In the genomic region with DNA sequence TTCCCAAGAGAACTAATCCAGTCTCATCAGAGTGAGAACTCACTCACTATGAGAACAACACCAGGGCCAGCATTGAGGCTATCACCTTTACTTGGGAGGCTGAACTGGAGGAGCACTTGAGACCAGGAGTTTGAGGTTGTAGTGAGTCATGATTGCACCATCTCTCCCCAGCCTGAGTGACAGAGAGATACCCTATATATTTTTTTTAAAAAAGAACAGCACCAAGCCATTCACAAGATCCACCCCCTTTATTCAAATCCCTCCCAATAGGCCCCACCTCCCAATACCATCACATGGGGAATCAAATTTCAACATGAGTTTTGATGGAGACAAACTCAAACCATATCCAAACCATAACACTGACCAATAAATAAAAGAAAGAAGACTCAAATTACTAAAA, we compare ENCODE assay signal across 18 cellular contexts. TPM values are rescaled to one million over a fixed set of nuclear protein-coding genes. Genes with fewer than 3 reads are reported as not detected.
A peak's percentile ranks its signal among the peaks of the same experiment; 100 is the strongest.
DNase-seq lines count a peak whose midpoint lies in the region; ATAC-seq, FAIRE-seq and TF ChIP-seq lines count a peak whose summit lies in the region.
"Had no signal": no experiment of that assay in that cellular context is flagged by ENCODE, and none has a peak within 500 bp of the region (broad histone marks: within the 10 kb centered on the region; RNA-seq: fewer than 3 reads in every experiment).

No MANE protein-coding gene starts in this region.

- no peaks in the 10 kb centered on the region for H3K27me3 ChIP-seq in MG63
- H3K27me3 ChIP-seq in keratinocyte (ENCODE audit: control insufficient read depth, extremely low read depth, insufficient read depth, low read length) = no peaks in the 10 kb centered on the region
- H3K27me3 ChIP-seq in GM23338 (ENCODE audit: insufficient read depth) = no peaks in the 10 kb centered on the region
- H3K27me3 ChIP-seq: gastrocnemius medialis, right atrium auricular region, transverse colon had no signal

- dilution Hi-C loops in keratinocyte (cut with MboI; ENCODE audit: extremely low pct_ligation_motif_present, low sequenced_read_pairs) = no loop called here

- H3K36me3 ChIP-seq in MG63 = peaks cover 3% of the 10 kb centered on the region; the same call in 1 of the 2 replicates
- H3K36me3 ChIP-seq in keratinocyte (ENCODE audit: control insufficient read depth in 2 of 2, extremely low read depth in 1 of 2, insufficient read depth in 2 of 2, low read length in 2 of 2) = no peaks in the 10 kb centered on the region
- H3K36me3 ChIP-seq in GM23338 (ENCODE audit: insufficient read depth) = no peaks in the 10 kb centered on the region
- H3K36me3 ChIP-seq: gastrocnemius medialis, right atrium auricular region, transverse colon had no signal

- no peak overlapping the region for H3K4me3 ChIP-seq in MG63
- no peak overlapping the region for H3K4me3 ChIP-seq in keratinocyte (ENCODE audit: control insufficient read depth in 2 of 3, extremely low read depth in 1 of 3, insufficient read depth in 2 of 3, low read depth in 1 of 3, low read length in 3 of 3)
- no peak overlapping the region for H3K4me3 ChIP-seq in GM23338
- H3K4me3 ChIP-seq: gastrocnemius medialis, right atrium auricular region, transverse colon had no signal

- no peak overlapping the region for H3K4me2 ChIP-seq in keratinocyte (ENCODE audit: control insufficient read depth, extremely low read depth, insufficient read depth, low read depth, low read length)
- H3K4me2 ChIP-seq in GM23338 = no peak overlapping the region

- H4K20me1 ChIP-seq in keratinocyte (ENCODE audit: control insufficient read depth, extremely low read depth, insufficient read depth, low read length) = no peaks in the 10 kb centered on the region
- no peaks in the 10 kb centered on the region for H4K20me1 ChIP-seq in GM23338 (replicated peaks; ENCODE audit: insufficient read depth)

- H3K9me3 ChIP-seq in MG63 (no peaks in the 10 kb centered on the region), keratinocyte (ENCODE audit: control insufficient read depth, low read depth, low read length) (no peaks in the 10 kb centered on the region)
- H3K9me3 ChIP-seq: gastrocnemius medialis, right atrium auricular region, transverse colon had no signal

- peaks cover under 1% of the 10 kb centered on the region; the same call in 1 of the 3 replicates for H3K4me1 Mint-ChIP-seq in GM23338

- DNase-seq in DMS53 (lab: John Stamatoyannopoulos, UW) = peak; percentile 43
- DNase-seq in DMS53 treated with DMSO at 0.1 percent for 48 hours (lab: John Stamatoyannopoulos, UW; ENCODE audit: unreplicated experiment) = no peak
- peak; percentile 18 for DNase-seq in MG63
- DNase-seq in amniotic epithelial cell (ENCODE audit: low read depth) = peak; percentile 71
- no peak for DNase-seq in keratinocyte (ENCODE audit: low read depth, low spot score)
- no peak for DNase-seq in DMS153 (lab: John Stamatoyannopoulos, UW)
- DNase-seq in GM23338 (ENCODE audit: low spot score) = no peak
- DNase-seq: activated CD4-positive, alpha-beta T cell treated with anti-CD3 and anti-CD28 coated beads, Interleukin-2, amount 50 U/mL, for 1 hour; CD4-positive, alpha-beta T cell; gastrocnemius medialis; GDM1; immature natural killer cell; NCI-H1092 treated with DMSO at 0.1 percent for 48 hours; stimulated activated CD4-positive, alpha-beta T cell treated with anti-CD3 and anti-CD28 coated beads, Interleukin-2, amount 100 ng/mL, for 48 hours; transverse colon had no signal

- peak; percentile 13 for FAIRE-seq in keratinocyte (lab: Jason Lieb, UNC)

- H3F3A ChIP-seq in GM23338 (replicated peaks; ENCODE audit: low read depth) = no peaks in the 10 kb centered on the region

- H3K9me3 Mint-ChIP-seq in GM23338 = no peaks in the 10 kb centered on the region
- H3K9me3 Mint-ChIP-seq: CD4-positive, alpha-beta T cell; immature natural killer cell had no signal

- H3K4me1 ChIP-seq in keratinocyte (ENCODE audit: control insufficient read depth, extremely low read depth, insufficient read depth, low read length) = peaks cover 5% of the 10 kb centered on the region
- H3K4me1 ChIP-seq in GM23338 (ENCODE audit: insufficient read depth) = no peaks in the 10 kb centered on the region; the same call in 1 of the 2 replicates

- 0 out of 2 replicates have a peak, but pooled peaks cover 4% of the 10 kb centered on the region for H3K9me2 ChIP-seq in GM23338 (ENCODE audit: insufficient read depth)

- H3K9ac ChIP-seq in keratinocyte (ENCODE audit: control insufficient read depth, extremely low read depth, insufficient read depth, low read length) = no peak overlapping the region

- TF ChIP-seq CTCF in keratinocyte (optimal IDR thresholded peaks at IDR 0.05 in 1 of 3, IDR thresholded peaks at IDR 0.05 in 1 of 3, conservative IDR thresholded peaks at IDR 0.05 in 1 of 3; ENCODE audit: extremely low read depth in 1 of 3, insufficient read depth in 2 of 3, low read length in 3 of 3) = no peak
- TF ChIP-seq CTCF in GM23338 (conservative IDR thresholded peaks at IDR 0.05; ENCODE audit: low read depth in 2 of 2) = no peak

- no peak overlapping the region for H3K27ac Mint-ChIP-seq in GM23338
- H3K27ac Mint-ChIP-seq: CD4-positive, alpha-beta T cell; immature natural killer cell had no signal

- H3K27ac ChIP-seq in keratinocyte (ENCODE audit: control insufficient read depth, insufficient read depth, low read length) (no peak overlapping the region), GM23338 (ENCODE audit: low read depth) (no peak overlapping the region)
- H3K27ac ChIP-seq: 22Rv1, gastrocnemius medialis, right atrium auricular region, transverse colon had no signal

- H3K9me1 ChIP-seq in keratinocyte (ENCODE audit: control insufficient read depth, extremely low read depth, insufficient read depth, low read length) = no peaks in the 10 kb centered on the region

- no peak for ATAC-seq in GM23338
- ATAC-seq in HG02763 (IDR thresholded peaks at IDR 0.05; ENCODE audit: unreplicated experiment) = no peak
- ATAC-seq: gastrocnemius medialis had no signal

- H3K27me3 Mint-ChIP-seq in GM23338 (ENCODE audit: insufficient read depth, low read depth, poor library complexity) = peaks cover 6% of the 10 kb centered on the region
- H3K27me3 Mint-ChIP-seq: CD4-positive, alpha-beta T cell had no signal

- no peak overlapping the region for H3K4me3 Mint-ChIP-seq in GM23338
- H3K4me3 Mint-ChIP-seq: immature natural killer cell had no signal

- H3K36me3 Mint-ChIP-seq in GM23338 (ENCODE audit: low read depth) = 0 out of 3 replicates have a peak, but pooled peaks cover 1% of the 10 kb centered on the region
- H3K36me3 Mint-ChIP-seq: immature natural killer cell had no signal

- no peak overlapping the region for H2AFZ ChIP-seq in keratinocyte (ENCODE audit: control insufficient read depth, low read length)
- no peak overlapping the region for H2AFZ ChIP-seq in GM23338

- H3K79me2 ChIP-seq in keratinocyte (ENCODE audit: control insufficient read depth, insufficient read depth, low read length) (peaks cover 13% of the 10 kb centered on the region), GM23338 (replicated peaks; ENCODE audit: insufficient read depth) (peaks cover 12% of the 10 kb centered on the region)

TF ChIP-seq in GM23338, 12 proteins besides CTCF, POLR2A, EP300 and RAD21:
- no peak for TF ChIP-seq ZNF114 (CRISPR knock-in tag; IDR thresholded peaks at IDR 0.05)
- TF ChIP-seq, protein P1, sequence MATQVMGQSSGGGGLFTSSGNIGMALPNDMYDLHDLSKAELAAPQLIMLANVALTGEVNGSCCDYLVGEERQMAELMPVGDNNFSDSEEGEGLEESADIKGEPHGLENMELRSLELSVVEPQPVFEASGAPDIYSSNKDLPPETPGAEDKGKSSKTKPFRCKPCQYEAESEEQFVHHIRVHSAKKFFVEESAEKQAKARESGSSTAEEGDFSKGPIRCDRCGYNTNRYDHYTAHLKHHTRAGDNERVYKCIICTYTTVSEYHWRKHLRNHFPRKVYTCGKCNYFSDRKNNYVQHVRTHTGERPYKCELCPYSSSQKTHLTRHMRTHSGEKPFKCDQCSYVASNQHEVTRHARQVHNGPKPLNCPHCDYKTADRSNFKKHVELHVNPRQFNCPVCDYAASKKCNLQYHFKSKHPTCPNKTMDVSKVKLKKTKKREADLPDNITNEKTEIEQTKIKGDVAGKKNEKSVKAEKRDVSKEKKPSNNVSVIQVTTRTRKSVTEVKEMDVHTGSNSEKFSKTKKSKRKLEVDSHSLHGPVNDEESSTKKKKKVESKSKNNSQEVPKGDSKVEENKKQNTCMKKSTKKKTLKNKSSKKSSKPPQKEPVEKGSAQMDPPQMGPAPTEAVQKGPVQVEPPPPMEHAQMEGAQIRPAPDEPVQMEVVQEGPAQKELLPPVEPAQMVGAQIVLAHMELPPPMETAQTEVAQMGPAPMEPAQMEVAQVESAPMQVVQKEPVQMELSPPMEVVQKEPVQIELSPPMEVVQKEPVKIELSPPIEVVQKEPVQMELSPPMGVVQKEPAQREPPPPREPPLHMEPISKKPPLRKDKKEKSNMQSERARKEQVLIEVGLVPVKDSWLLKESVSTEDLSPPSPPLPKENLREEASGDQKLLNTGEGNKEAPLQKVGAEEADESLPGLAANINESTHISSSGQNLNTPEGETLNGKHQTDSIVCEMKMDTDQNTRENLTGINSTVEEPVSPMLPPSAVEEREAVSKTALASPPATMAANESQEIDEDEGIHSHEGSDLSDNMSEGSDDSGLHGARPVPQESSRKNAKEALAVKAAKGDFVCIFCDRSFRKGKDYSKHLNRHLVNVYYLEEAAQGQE (IDR thresholded peaks at IDR 0.05; ENCODE audit: unreplicated experiment) = no peak

RNA-seq across cellular contexts. Expression of a gene that starts 3.7 kb away (rescaled TPM):
- 31.8 and 49.6 TPM in 2 replicates for total RNA-seq in MG63 (2014; rRNA removed; shearing (Covaris generic); ENCODE audit: low replicate concordance)
- 20.2 to 36.0 TPM (median 24.0 TPM) in 3 replicates for polyA plus RNA-seq in keratinocyte
- 57.5 TPM for polyA plus RNA-seq in keratinocyte (2011; ENCODE audit: low read depth)
- polyA plus RNA-seq in keratinocyte (2011; cell fraction: cytosol; rRNA removed) = 10.5 and 17.5 TPM in 2 replicates
- 15.2 and 23.2 TPM in 2 replicates for polyA plus RNA-seq in keratinocyte (2011; cell fraction: nucleus; rRNA removed)
- 14.9 and 30.1 TPM in 2 replicates for polyA plus RNA-seq in keratinocyte (2012; ENCODE audit: low replicate concordance)
- 9.5 to 25.0 TPM (median 13.7 TPM) in 3 replicates for polyA minus RNA-seq in keratinocyte
- 26.1 TPM for polyA minus RNA-seq in keratinocyte (2011; cell fraction: cytosol; rRNA and poly(A)+ RNA removed)
- 14.2 and 22.6 TPM in 2 replicates for polyA minus RNA-seq in keratinocyte (2011; cell fraction: nucleus; rRNA and poly(A)+ RNA removed)
- 123 and 126 TPM in 2 replicates for total RNA-seq in GM23338 (2014; rRNA removed; shearing (Covaris generic))
- 49.6 and 61.5 TPM in 2 replicates for polyA plus RNA-seq in GM23338 (2016; fragmentation: Nextera tagmentation; extraction: Ambion mirVana)

Comparison
In these comparisons a context has a peak if more than half of its experiments do, and no peak if none do; other contexts are left out.
1. DNase-seq: peak in DMS53 (single experiment), MG63 (single experiment) and amniotic epithelial cell (single experiment); none in DMS53 treated with DMSO at 0.1 percent for 48 hours (single experiment), keratinocyte (single experiment), DMS153 (single experiment) and GM23338 (single experiment).